27 cellular contexts compared by ENCODE assay signal in the genomic region with DNA sequence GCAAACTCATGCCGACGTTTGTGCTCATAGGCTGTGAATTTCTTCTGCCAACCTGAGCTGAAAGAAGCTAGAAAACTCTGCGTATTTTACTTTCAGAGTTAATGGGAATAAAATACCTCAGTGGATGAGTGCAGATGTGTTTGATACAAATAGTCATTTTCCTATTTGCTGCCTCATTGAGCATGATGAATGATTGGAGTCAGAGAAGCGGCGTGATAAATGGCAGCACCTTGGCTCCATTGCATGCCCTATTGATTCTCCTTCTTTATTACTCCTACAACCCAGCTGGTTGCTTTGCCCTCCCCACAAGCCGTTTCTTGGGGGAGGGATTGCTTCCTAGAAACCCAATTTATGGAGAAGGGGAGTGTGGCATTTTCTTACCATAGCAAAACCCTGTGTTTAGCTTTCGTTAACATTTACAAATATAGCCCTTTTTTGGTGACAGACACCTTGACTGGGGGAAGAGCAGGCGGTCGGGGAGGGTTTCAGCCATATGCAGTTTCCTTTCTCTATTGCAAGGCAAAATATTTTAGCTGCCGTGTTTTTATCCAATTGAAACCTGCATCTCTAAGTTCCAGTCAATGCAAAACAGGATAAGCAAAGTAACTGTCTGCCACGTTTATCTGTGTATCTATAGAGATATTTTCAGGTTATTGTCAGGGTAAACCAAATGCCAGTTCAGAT.
DNase-seq lines count a peak whose midpoint lies in the region; TF ChIP-seq lines count a peak whose summit lies in the region.
"Had no signal": no experiment of that assay in that cellular context is flagged by ENCODE, and none has a peak within 500 bp of the region (broad histone marks: within the 10 kb centered on the region; RNA-seq: fewer than 3 reads in every experiment).

No MANE protein-coding gene starts in this region.

- no peak overlapping the region for H3K27ac Mint-ChIP-seq in neural progenitor cell
- no peak overlapping the region for H3K27ac Mint-ChIP-seq in osteocyte (ENCODE audit: unreplicated experiment)
- H3K27ac Mint-ChIP-seq: activated CD8-positive, alpha-beta T cell treated with anti-CD3 and anti-CD28 coated beads for 36 hours; activated naive CD4-positive, alpha-beta T cell treated with anti-CD3 and anti-CD28 coated beads, Interleukin-2, amount 50 U/mL, for 72 hours; CD4-positive, CD25-positive, alpha-beta regulatory T cell; nephron; stimulated activated naive CD8-positive, alpha-beta T cell treated with anti-CD3 and anti-CD28 coated beads, Interleukin-15, amount 100 ng/mL, for 72 hours had no signal

- peaks cover 17% of the 10 kb centered on the region for H3K27me3 ChIP-seq in neural progenitor cell
- H3K27me3 ChIP-seq: MG63, pancreas, vagina had no signal

- H3K27ac ChIP-seq in neural progenitor cell, result no peak overlapping the region
- H3K27ac ChIP-seq: pancreas, SK-N-MC, vagina had no signal

- H4K20me1 ChIP-seq in neural progenitor cell (ENCODE audit: low read depth), result no peaks in the 10 kb centered on the region

- no peaks in the 10 kb centered on the region for H3K9me3 ChIP-seq in neural progenitor cell (ENCODE audit: low read depth)
- H3K9me3 ChIP-seq: MG63, vagina had no signal

- peaks cover 13% of the 10 kb centered on the region for H3K27me3 Mint-ChIP-seq in neural progenitor cell (ENCODE audit: insufficient read depth, low read depth)
- H3K27me3 Mint-ChIP-seq in osteocyte (ENCODE audit: unreplicated experiment), result peaks cover 2% of the 10 kb centered on the region

- H3K4me1 Mint-ChIP-seq in neural progenitor cell, result peaks cover 18% of the 10 kb centered on the region
- H3K4me1 Mint-ChIP-seq in osteocyte (ENCODE audit: unreplicated experiment), result peaks cover 2% of the 10 kb centered on the region
- H3K4me1 Mint-ChIP-seq: CD4-positive, CD25-positive, alpha-beta regulatory T cell; nephron; stimulated activated naive CD8-positive, alpha-beta T cell treated with anti-CD3 and anti-CD28 coated beads, Interleukin-15, amount 100 ng/mL, for 72 hours had no signal

- no peak overlapping the region for H3K4me3 ChIP-seq in neural progenitor cell
- H3K4me3 ChIP-seq: MG63, pancreas, SK-N-MC, smooth muscle cell, vagina had no signal

- no peak overlapping the region for H3K4me3 Mint-ChIP-seq in neural progenitor cell
- H3K4me3 Mint-ChIP-seq in osteocyte (ENCODE audit: unreplicated experiment), result no peak overlapping the region
- H3K4me3 Mint-ChIP-seq: activated CD8-positive, alpha-beta T cell treated with anti-CD3 and anti-CD28 coated beads for 36 hours; CD4-positive, CD25-positive, alpha-beta regulatory T cell; nephron; stimulated activated naive CD8-positive, alpha-beta T cell treated with anti-CD3 and anti-CD28 coated beads, Interleukin-15, amount 100 ng/mL, for 72 hours had no signal

- H3K36me3 ChIP-seq in neural progenitor cell, result no peaks in the 10 kb centered on the region
- H3K36me3 ChIP-seq: MG63, pancreas, vagina had no signal

- TF ChIP-seq CTCF in neural progenitor cell (IDR thresholded peaks at IDR 0.05) (no peak), osteocyte (IDR thresholded peaks at IDR 0.05) (no peak)

- DNase-seq in NCI-H1105 treated with DMSO at 0.1 percent for 48 hours (lab: John Stamatoyannopoulos, UW), result peak; percentile 30
- DNase-seq in NCI-H1105 (lab: John Stamatoyannopoulos, UW), result no peak
- DNase-seq in NCI-H187 treated with DMSO at 0.1 percent for 48 hours (lab: John Stamatoyannopoulos, UW), result peak; percentile 96
- DNase-seq in NCI-H69 (lab: John Stamatoyannopoulos, UW), result peak; percentile 98
- no peak for DNase-seq in neural progenitor cell (ENCODE audit: low spot score)
- DNase-seq in NCI-H82 treated with DMSO at 0.1 percent for 48 hours (lab: John Stamatoyannopoulos, UW; ENCODE audit: unreplicated experiment), result no peak
- no peak for DNase-seq in osteocyte (ENCODE audit: extremely low spot score, unreplicated experiment)
- no peak for DNase-seq in SIG-M5 (lab: John Stamatoyannopoulos, UW)
- DNase-seq: activated CD8-positive, alpha-beta T cell treated with anti-CD3 and anti-CD28 coated beads for 36 hours; anterior cingulate cortex; CD4-positive, CD25-positive, alpha-beta regulatory T cell; effector CD4-positive, alpha-beta T cell; HCEC 1CT; KBM-7; MG63; NCI-H2029; NCI-H774; OCI-M1; pancreas; stimulated activated CD4-positive, alpha-beta T cell treated with anti-CD3 and anti-CD28 coated beads, Interleukin-1b, Interleukin-23, amount 100 ng/mL, for 48 hours; stimulated activated CD8-positive, alpha-beta memory T cell treated with anti-CD3 and anti-CD28 coated beads, Interleukin-4, amount 100 ng/mL, for 48 hours; stimulated activated naive CD8-positive, alpha-beta T cell treated with anti-CD3 and anti-CD28 coated beads, Interleukin-15, amount 100 ng/mL, for 72 hours had no signal

- H2AFZ ChIP-seq in neural progenitor cell (replicated peaks), result no peak overlapping the region

- H3K4me1 ChIP-seq in neural progenitor cell, result peaks cover 19% of the 10 kb centered on the region
- H3K4me1 ChIP-seq: pancreas, vagina had no signal

- no peaks in the 10 kb centered on the region for H3K79me2 ChIP-seq in neural progenitor cell (ENCODE audit: low read depth)

- H3K4me2 ChIP-seq in neural progenitor cell, result peak overlapping the region; percentile 48
- H3K4me2 ChIP-seq: smooth muscle cell had no signal

- H3K9me3 Mint-ChIP-seq in neural progenitor cell (no peaks in the 10 kb centered on the region), osteocyte (ENCODE audit: unreplicated experiment) (no peaks in the 10 kb centered on the region)
- H3K9me3 Mint-ChIP-seq: activated CD8-positive, alpha-beta T cell treated with anti-CD3 and anti-CD28 coated beads for 36 hours; activated naive CD4-positive, alpha-beta T cell treated with anti-CD3 and anti-CD28 coated beads, Interleukin-2, amount 50 U/mL, for 72 hours; nephron; stimulated activated naive CD8-positive, alpha-beta T cell treated with anti-CD3 and anti-CD28 coated beads, Interleukin-15, amount 100 ng/mL, for 72 hours had no signal

- peaks cover 5% of the 10 kb centered on the region for H3F3A ChIP-seq in neural progenitor cell (ENCODE audit: low read depth)

- no peak overlapping the region for H3K9ac ChIP-seq in neural progenitor cell

- H3K36me3 Mint-ChIP-seq in neural progenitor cell, result no peaks in the 10 kb centered on the region
- H3K36me3 Mint-ChIP-seq in osteocyte (ENCODE audit: unreplicated experiment), result no peaks in the 10 kb centered on the region
- H3K36me3 Mint-ChIP-seq: activated naive CD4-positive, alpha-beta T cell treated with anti-CD3 and anti-CD28 coated beads, Interleukin-2, amount 50 U/mL, for 72 hours; CD4-positive, CD25-positive, alpha-beta regulatory T cell had no signal

Comparison
In these comparisons a context has a peak if more than half of its experiments do, and no peak if none do; other contexts are left out.
1. DNase-seq: peak in NCI-H1105 treated with DMSO at 0.1 percent for 48 hours (single experiment), NCI-H187 treated with DMSO at 0.1 percent for 48 hours (single experiment) and NCI-H69 (single experiment); none in NCI-H1105 (single experiment), neural progenitor cell (single experiment), NCI-H82 treated with DMSO at 0.1 percent for 48 hours (single experiment), osteocyte (single experiment) and SIG-M5 (single experiment).